16 cellular contexts compared by ENCODE assay signal in genomic region chr13:28347456-28348371, GRCh38.
A peak's percentile ranks its signal among the peaks of the same experiment; 100 is the strongest.
DNase-seq lines count a peak whose midpoint lies in the region; ATAC-seq and TF ChIP-seq lines count a peak whose summit lies in the region.
"Had no signal": no experiment of that assay in that cellular context is flagged by ENCODE, and none has a peak within 500 bp of the region (broad histone marks: within the 10 kb centered on the region; RNA-seq: fewer than 3 reads in every experiment).

No MANE protein-coding gene starts in this region.

- no peak overlapping the region for H4K8ac ChIP-seq in trophoblast cell (ENCODE audit: low read depth, low read length)

- no peak overlapping the region for H3K4me3 Mint-ChIP-seq in activated CD8-positive, alpha-beta T cell treated with anti-CD3 and anti-CD28 coated beads, Interleukin-2, amount 10 ng/mL, durations not matched to agents 7 days and 5 days

- peak overlapping the region; percentile 38 for H2BK120ac ChIP-seq in trophoblast cell (ENCODE audit: insufficient read depth, low read length, poor library complexity)

- H3K27ac Mint-ChIP-seq in activated CD8-positive, alpha-beta T cell treated with anti-CD3 and anti-CD28 coated beads, Interleukin-2, amount 10 ng/mL, durations not matched to agents 7 days and 5 days = no peak overlapping the region
- H3K27ac Mint-ChIP-seq: CD14-positive monocyte; naive thymus-derived CD4-positive, alpha-beta T cell had no signal

- no peak overlapping the region for H3K9ac ChIP-seq in trophoblast cell (ENCODE audit: low read length)

- no peak overlapping the region for H3K23ac ChIP-seq in trophoblast cell (ENCODE audit: low read length)

- no peak overlapping the region for H2AK5ac ChIP-seq in trophoblast cell (ENCODE audit: low read length)

- CTCF ChIA-PET in activated CD8-positive, alpha-beta T cell treated with anti-CD3 and anti-CD28 coated beads, Interleukin-2, amount 10 ng/mL, durations not matched to agents 7 days and 5 days (lab: Charles Lee) = interaction anchor here (0.6 to 1.2 kb wide), 3 partner anchors 23 to 288 kb away, joined by 3 read pairs; no protein-coding TSS in a partner anchor

- H3K27ac ChIP-seq in trophoblast cell (ENCODE audit: low read depth, low read length) (no peak overlapping the region), lower lobe of right lung (no peak overlapping the region)
- H3K27ac ChIP-seq: 22Rv1, body of pancreas, psoas muscle had no signal

- H3K4me1 Mint-ChIP-seq in activated CD8-positive, alpha-beta T cell treated with anti-CD3 and anti-CD28 coated beads, Interleukin-2, amount 10 ng/mL, durations not matched to agents 7 days and 5 days (ENCODE audit: low read depth) = peaks cover 15% of the 10 kb centered on the region

- no peaks in the 10 kb centered on the region for H3K36me3 Mint-ChIP-seq in activated CD8-positive, alpha-beta T cell treated with anti-CD3 and anti-CD28 coated beads, Interleukin-2, amount 10 ng/mL, durations not matched to agents 7 days and 5 days (ENCODE audit: low read depth)
- H3K36me3 Mint-ChIP-seq: CD14-positive monocyte had no signal

- no peak overlapping the region for H3K4me2 ChIP-seq in trophoblast cell (ENCODE audit: low read length)

- WGBS in trophoblast cell (ENCODE audit: extremely low coverage, insufficient coverage, insufficient read length) = no CpG with 5 or more reads among the region's 5 CpGs

- H3K14ac ChIP-seq in trophoblast cell (ENCODE audit: low read length) = peak overlapping the region; percentile 16

- DNase-seq in SIG-M5 treated with dmso at 0.1 percent for 504 hours (lab: John Stamatoyannopoulos, UW; ENCODE audit: unreplicated experiment) = peak; percentile 39
- DNase-seq in SIG-M5 (lab: John Stamatoyannopoulos, UW) = no peak
- DNase-seq in NCI-H82 (lab: John Stamatoyannopoulos, UW) = peak; percentile 96
- peak; percentile 27 for DNase-seq in activated CD8-positive, alpha-beta T cell treated with anti-CD3 and anti-CD28 coated beads, Interleukin-2, amount 10 ng/mL, durations not matched to agents 7 days and 5 days
- DNase-seq in trophoblast cell = no peak
- no peak for DNase-seq in lower lobe of right lung
- DNase-seq in middle frontal gyrus (ENCODE audit: extremely low spot score, low spot score) = no peak
- DNase-seq: body of pancreas, left ventricle myocardium superior, NCI-H774, psoas muscle, SHP77 treated with DMSO at 0.1 percent for 48 hours had no signal

- no peaks in the 10 kb centered on the region for H3K79me2 ChIP-seq in trophoblast cell (ENCODE audit: control insufficient read depth, insufficient read depth, low read length, poor library complexity)

- H3K79me1 ChIP-seq in trophoblast cell (ENCODE audit: low read length) = peaks cover 21% of the 10 kb centered on the region

- intact Hi-C loops in lower lobe of right lung (cut with DNase I) = no loop called here

- H3K4me3 ChIP-seq in trophoblast cell (ENCODE audit: low read depth, low read length) = no peak overlapping the region
- no peak overlapping the region for H3K4me3 ChIP-seq in lower lobe of right lung
- H3K4me3 ChIP-seq: body of pancreas, psoas muscle had no signal

- no peak for TF ChIP-seq CTCF in lower lobe of right lung (IDR thresholded peaks at IDR 0.05)

- H3K27me3 Mint-ChIP-seq in activated CD8-positive, alpha-beta T cell treated with anti-CD3 and anti-CD28 coated beads, Interleukin-2, amount 10 ng/mL, durations not matched to agents 7 days and 5 days (ENCODE audit: low read depth) = peaks cover 16% of the 10 kb centered on the region

- H3K18ac ChIP-seq in trophoblast cell (ENCODE audit: low read length) = no peak overlapping the region

- no peak overlapping the region for H4K12ac ChIP-seq in trophoblast cell (ENCODE audit: low read depth, low read length)

- POLR2A ChIA-PET in activated CD8-positive, alpha-beta T cell treated with anti-CD3 and anti-CD28 coated beads, Interleukin-2, amount 10 ng/mL, durations not matched to agents 7 days and 5 days (lab: Charles Lee) = no interaction called here

- H3K36me3 ChIP-seq in trophoblast cell (ENCODE audit: control insufficient read depth in 1 of 2, insufficient read depth in 2 of 2, low read length in 2 of 2) (no peaks in the 10 kb centered on the region), lower lobe of right lung (no peaks in the 10 kb centered on the region)

- peak; percentile 51 for ATAC-seq in activated CD8-positive, alpha-beta T cell treated with anti-CD3 and anti-CD28 coated beads, Interleukin-2, amount 10 ng/mL, durations not matched to agents 7 days and 5 days
- ATAC-seq in lower lobe of right lung (no peak), HG02973 (IDR thresholded peaks at IDR 0.05; ENCODE audit: unreplicated experiment) (no peak)
- ATAC-seq: body of pancreas; left ventricle myocardium superior; naive thymus-derived CD4-positive, alpha-beta T cell; psoas muscle had no signal

- peak overlapping the region; percentile 76 for H2BK12ac ChIP-seq in trophoblast cell (ENCODE audit: low read length)

- H3K4ac ChIP-seq in trophoblast cell (ENCODE audit: low read depth, low read length) = no peak overlapping the region

- H3K27me3 ChIP-seq in trophoblast cell (ENCODE audit: insufficient read depth, low read length) = no peaks in the 10 kb centered on the region
- peaks cover 5% of the 10 kb centered on the region for H3K27me3 ChIP-seq in lower lobe of right lung (ENCODE audit: low read depth)
- H3K27me3 ChIP-seq: body of pancreas had no signal

- H3K9me3 ChIP-seq in trophoblast cell (ENCODE audit: insufficient read depth, low read depth, low read length) = no peaks in the 10 kb centered on the region
- H3K9me3 ChIP-seq in lower lobe of right lung = no peaks in the 10 kb centered on the region
- H3K9me3 ChIP-seq: body of pancreas, psoas muscle had no signal

- no peak overlapping the region for H2BK5ac ChIP-seq in trophoblast cell (ENCODE audit: low read depth, low read length, poor library complexity)

- H3K9me3 Mint-ChIP-seq in activated CD8-positive, alpha-beta T cell treated with anti-CD3 and anti-CD28 coated beads, Interleukin-2, amount 10 ng/mL, durations not matched to agents 7 days and 5 days (ENCODE audit: insufficient read depth) = no peaks in the 10 kb centered on the region
- H3K9me3 Mint-ChIP-seq: naive thymus-derived CD4-positive, alpha-beta T cell had no signal

- H2AFZ ChIP-seq in trophoblast cell (ENCODE audit: insufficient read depth, low read length, poor library complexity) = no peak overlapping the region

- H3K4me1 ChIP-seq in trophoblast cell (ENCODE audit: control insufficient read depth in 1 of 2, insufficient read depth in 2 of 2, low read length in 2 of 2) = peaks cover 12 to 27% of the 10 kb centered on the region in 2 experiments
- H3K4me1 ChIP-seq in lower lobe of right lung = no peaks in the 10 kb centered on the region
- H3K4me1 ChIP-seq: body of pancreas, psoas muscle had no signal

- no peak overlapping the region for H4K91ac ChIP-seq in trophoblast cell (ENCODE audit: low read depth, low read length)

Comparison
In these comparisons a context has a peak if more than half of its experiments do, and no peak if none do; other contexts are left out.
1. DNase-seq: peak in SIG-M5 treated with dmso at 0.1 percent for 504 hours (single experiment), NCI-H82 (single experiment) and activated CD8-positive, alpha-beta T cell treated with anti-CD3 and anti-CD28 coated beads, Interleukin-2, amount 10 ng/mL, durations not matched to agents 7 days and 5 days (single experiment); none in SIG-M5 (single experiment), trophoblast cell (0 of 2), lower lobe of right lung (single experiment) and middle frontal gyrus (single experiment).